In genomic region chr15:63601727-63602185, GRCh38 we compare ENCODE assay signal across 8 cellular contexts. TPM values are rescaled to one million over a fixed set of nuclear protein-coding genes. Genes with fewer than 3 reads are reported as not detected.
DNase-seq lines count a peak whose midpoint lies in the region; ATAC-seq and TF ChIP-seq lines count a peak whose summit lies in the region.

No MANE protein-coding gene starts in this region.

- H3K27me3 Mint-ChIP-seq in activated B cell treated with CpG ODN at 0.5 μM for 24 hours = no peaks in the 10 kb centered on the region
- no peaks in the 10 kb centered on the region for H3K27me3 Mint-ChIP-seq in stimulated activated naive B cell treated with anti-CD40 and anti-IgM and Interleukin-4, amounts not matched to agents 10 μg/mL and 1 μg/mL and 100 μg/mL, for 72 hours

- H3K4me2 ChIP-seq in Karpas-422 (ENCODE audit: low read depth, low read length, poor library complexity, severe bottlenecking) = peak overlapping the region; percentile 73

- no peaks in the 10 kb centered on the region for H3K9me3 ChIP-seq in Karpas-422 (ENCODE audit: low read length)

- intact Hi-C loops in activated B cell treated with CpG ODN at 0.5 μM for 24 hours (cut with micrococcal nuclease) = loop anchor here (1.0 to 10.0 kb wide), 5 partner anchors 9 to 554 kb away; partner anchors contain the start of genes CIAO2A and SNX22

- H3K9me2 ChIP-seq in Karpas-422 (replicated peaks; ENCODE audit: insufficient read depth, low read length) = no peaks in the 10 kb centered on the region

- H3K79me2 ChIP-seq in Karpas-422 (ENCODE audit: low read length) = peaks cover 11% of the 10 kb centered on the region

- peaks cover 7% of the 10 kb centered on the region; the same call in 1 of the 2 replicates for H4K20me1 ChIP-seq in Karpas-422 (ENCODE audit: insufficient read depth, low read depth, low read length)

- H3K4me3 Mint-ChIP-seq in activated B cell treated with CpG ODN at 0.5 μM for 24 hours = peak overlapping the region; percentile 91
- peak overlapping the region; percentile 89 to 93 for H3K4me3 Mint-ChIP-seq in stimulated activated naive B cell treated with anti-CD40 and anti-IgM and Interleukin-4, amounts not matched to agents 10 μg/mL and 1 μg/mL and 100 μg/mL, for 72 hours

- H3K36me3 ChIP-seq in Karpas-422 (ENCODE audit: insufficient read depth, low read length) = no peaks in the 10 kb centered on the region

- no peaks in the 10 kb centered on the region for H3K9me3 Mint-ChIP-seq in activated B cell treated with CpG ODN at 0.5 μM for 24 hours
- H3K9me3 Mint-ChIP-seq in stimulated activated naive B cell treated with anti-CD40 and anti-IgM and Interleukin-4, amounts not matched to agents 10 μg/mL and 1 μg/mL and 100 μg/mL, for 72 hours = no peaks in the 10 kb centered on the region

- H3K27ac Mint-ChIP-seq in activated B cell treated with CpG ODN at 0.5 μM for 24 hours = peak overlapping the region; percentile 85
- H3K27ac Mint-ChIP-seq in stimulated activated naive B cell treated with anti-CD40 and anti-IgM and Interleukin-4, amounts not matched to agents 10 μg/mL and 1 μg/mL and 100 μg/mL, for 72 hours = peak overlapping the region; percentile 94

- peak; percentile 81 for DNase-seq in COLO668 (lab: John Stamatoyannopoulos, UW; ENCODE audit: unreplicated experiment)
- DNase-seq in Karpas-422 = peak; percentile 78
- DNase-seq in activated B cell treated with CpG ODN at 0.5 μM for 24 hours = no peak
- no peak for DNase-seq in stimulated activated naive B cell treated with anti-CD40 and anti-IgM and Interleukin-4, amounts not matched to agents 10 μg/mL and 1 μg/mL and 100 μg/mL, for 72 hours
- no peak for DNase-seq in SKM-1 (lab: John Stamatoyannopoulos, UW; ENCODE audit: unreplicated experiment)
- no peak for DNase-seq in NCI-H1694 (lab: John Stamatoyannopoulos, UW)
- DNase-seq in kidney glomerular epithelial cell (lab: John Stamatoyannopoulos, UW) = no peak

- POLR2A ChIA-PET in activated B cell treated with CpG ODN at 0.5 μM for 24 hours (lab: Charles Lee) = interaction anchor here (0.5 to 7.8 kb wide), 8 partner anchors 8 to 551 kb away, joined by 3 to 96 read pairs (median 10); partner anchors contain the start of gene USP3

- H3K4me1 Mint-ChIP-seq in activated B cell treated with CpG ODN at 0.5 μM for 24 hours = peaks cover 72% of the 10 kb centered on the region
- peaks cover 60 to 86% of the 10 kb centered on the region in 2 donors for H3K4me1 Mint-ChIP-seq in stimulated activated naive B cell treated with anti-CD40 and anti-IgM and Interleukin-4, amounts not matched to agents 10 μg/mL and 1 μg/mL and 100 μg/mL, for 72 hours

- no peaks in the 10 kb centered on the region for H3K27me3 ChIP-seq in Karpas-422 (ENCODE audit: low read length)

- CTCF ChIA-PET in activated B cell treated with CpG ODN at 0.5 μM for 24 hours (lab: Charles Lee) = interaction anchor here (0.9 to 4.2 kb wide), 3 partner anchors 8 to 135 kb away, joined by 5 to 27 read pairs (median 8); no protein-coding TSS in a partner anchor

- H3K36me3 Mint-ChIP-seq in activated B cell treated with CpG ODN at 0.5 μM for 24 hours (ENCODE audit: low read depth) = peaks cover 3% of the 10 kb centered on the region
- H3K36me3 Mint-ChIP-seq in stimulated activated naive B cell treated with anti-CD40 and anti-IgM and Interleukin-4, amounts not matched to agents 10 μg/mL and 1 μg/mL and 100 μg/mL, for 72 hours = peaks cover 16 to 39% of the 10 kb centered on the region in 2 donors

- H3K27ac ChIP-seq in Karpas-422 (ENCODE audit: low read length) = peak overlapping the region; percentile 79

- peaks cover 78% of the 10 kb centered on the region for H3K4me1 ChIP-seq in Karpas-422 (ENCODE audit: low read length)

- H2AFZ ChIP-seq in Karpas-422 (ENCODE audit: low read length) = no peak overlapping the region

- H3K4me3 ChIP-seq in Karpas-422 (ENCODE audit: low read length) (peak overlapping the region; percentile 90), iPS-11a (ENCODE audit: low read depth, low read length) (peak overlapping the region; percentile 67)

- ATAC-seq in activated B cell treated with CpG ODN at 0.5 μM for 24 hours (ENCODE audit: low read depth) = no peak
- ATAC-seq in stimulated activated naive B cell treated with anti-CD40 and anti-IgM and Interleukin-4, amounts not matched to agents 10 μg/mL and 1 μg/mL and 100 μg/mL, for 72 hours (replicated peaks) = no peak

- TF ChIP-seq CTCF in activated B cell treated with CpG ODN at 0.5 μM for 24 hours (IDR thresholded peaks at IDR 0.05) = no peak

- peak overlapping the region; percentile 78 for H3K9ac ChIP-seq in Karpas-422 (ENCODE audit: low read length)

RNA-seq across cellular contexts. Expression of gene FBXL22, which starts 4.6 kb away (rescaled TPM):
- total RNA-seq in Karpas-422 (2014; rRNA removed; shearing (Covaris generic); ENCODE audit: low replicate concordance) = 0.15 TPM in 1 of 2 replicates, not detected in the other
- total RNA-seq in activated B cell treated with CpG ODN at 0.5 μM for 24 hours = 0.64 and 1.2 TPM in 2 replicates

Comparison
In these comparisons a context has a peak if more than half of its experiments do, and no peak if none do; other contexts are left out.
1. DNase-seq: peak in COLO668 (single experiment) and Karpas-422 (single experiment); none in activated B cell treated with CpG ODN at 0.5 μM for 24 hours (single experiment), stimulated activated naive B cell treated with anti-CD40 and anti-IgM and Interleukin-4, amounts not matched to agents 10 μg/mL and 1 μg/mL and 100 μg/mL, for 72 hours (single experiment), SKM-1 (single experiment), NCI-H1694 (single experiment) and kidney glomerular epithelial cell (single experiment).